ENCODE assay signal across 27 cellular contexts in the genomic region with DNA sequence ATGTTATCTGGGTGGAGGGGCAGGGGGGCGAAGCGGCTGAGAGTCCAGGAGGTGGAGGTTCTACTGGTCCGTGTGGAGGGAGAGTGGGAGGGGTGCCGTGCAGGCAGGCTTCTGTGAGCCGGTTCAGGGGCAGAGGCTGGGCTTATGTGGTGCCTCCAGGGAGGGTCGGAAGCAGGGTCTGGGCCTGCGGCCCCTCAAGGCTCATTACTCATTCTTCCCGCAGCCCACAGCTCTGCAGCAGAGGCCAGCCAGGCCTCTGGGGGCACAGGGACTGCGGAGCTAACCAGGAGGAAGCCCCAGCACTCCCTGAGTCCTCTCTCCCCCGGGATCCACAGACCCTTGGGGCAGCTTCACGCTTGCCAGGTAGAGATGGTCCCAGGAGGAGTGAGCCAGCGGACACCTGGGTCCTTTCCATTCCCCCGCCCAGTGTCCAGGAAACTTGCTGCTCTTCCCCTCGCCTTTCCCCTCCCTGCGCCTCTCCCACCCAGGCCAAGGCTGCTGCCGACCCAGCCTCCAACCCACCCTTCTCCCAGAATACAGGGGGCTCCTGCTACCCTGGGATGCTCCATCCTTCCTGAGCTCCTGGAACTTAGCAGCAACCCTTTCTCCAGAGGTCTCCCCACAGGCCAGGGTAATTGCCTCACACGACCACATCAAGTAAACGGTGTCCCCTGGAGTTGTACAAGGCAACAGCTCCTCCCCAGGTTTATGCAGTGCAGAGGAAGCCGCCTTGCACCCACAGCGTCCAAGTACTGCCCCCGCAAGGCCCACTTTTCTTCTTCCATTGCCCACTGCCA.
DNase-seq lines count a peak whose midpoint lies in the region; ATAC-seq and TF ChIP-seq lines count a peak whose summit lies in the region.
"Had no signal": no experiment of that assay in that cellular context is flagged by ENCODE, and none has a peak within 500 bp of the region (broad histone marks: within the 10 kb centered on the region; RNA-seq: fewer than 3 reads in every experiment).

No MANE protein-coding gene starts in this region.

- no peak overlapping the region for H3K27ac Mint-ChIP-seq in stimulated activated naive B cell treated with anti-CD40 and anti-IgM and Interleukin-4, amounts not matched to agents 10 μg/mL and 1 μg/mL and 100 μg/mL, for 72 hours
- H3K27ac Mint-ChIP-seq: activated CD4-positive, alpha-beta T cell treated with anti-CD3 and anti-CD28 coated beads for 36 hours; activated naive CD8-positive, alpha-beta T cell; stimulated activated naive CD8-positive, alpha-beta T cell treated with anti-CD3 and anti-CD28 coated beads, Interleukin-15, Interleukin-2, amounts not matched to agents 100 ng/mL and 50 ng/mL, for 24 hours had no signal

- peak; percentile 23; the same call in 2 of the 3 replicates for ATAC-seq in SK-N-SH treated with all-trans-retinoic acid at 6 μM for 48 hours
- ATAC-seq in stimulated activated naive B cell treated with anti-CD40 and anti-IgM and Interleukin-4, amounts not matched to agents 10 μg/mL and 1 μg/mL and 100 μg/mL, for 72 hours (replicated peaks) = peak; percentile 24 to 28
- ATAC-seq in GM21786 (IDR thresholded peaks at IDR 0.05; ENCODE audit: unreplicated experiment) = no peak
- ATAC-seq: activated CD4-positive, alpha-beta T cell treated with anti-CD3 and anti-CD28 coated beads for 36 hours; gastrocnemius medialis; left colon; Panc1 had no signal

- H3K9me3 Mint-ChIP-seq in stimulated activated naive B cell treated with anti-CD40 and anti-IgM and Interleukin-4, amounts not matched to agents 10 μg/mL and 1 μg/mL and 100 μg/mL, for 72 hours = no peaks in the 10 kb centered on the region
- H3K9me3 Mint-ChIP-seq: neural crest cell; stimulated activated naive CD8-positive, alpha-beta T cell treated with anti-CD3 and anti-CD28 coated beads, Interleukin-15, Interleukin-2, amounts not matched to agents 100 ng/mL and 50 ng/mL, for 24 hours had no signal

- H3K4me1 Mint-ChIP-seq in stimulated activated naive B cell treated with anti-CD40 and anti-IgM and Interleukin-4, amounts not matched to agents 10 μg/mL and 1 μg/mL and 100 μg/mL, for 72 hours = peaks cover 26 to 28% of the 10 kb centered on the region in 2 donors

- peaks cover 0 to 2% of the 10 kb centered on the region in 2 donors for H3K36me3 Mint-ChIP-seq in stimulated activated naive B cell treated with anti-CD40 and anti-IgM and Interleukin-4, amounts not matched to agents 10 μg/mL and 1 μg/mL and 100 μg/mL, for 72 hours
- H3K36me3 Mint-ChIP-seq: activated naive CD8-positive, alpha-beta T cell had no signal

- H3K27me3 Mint-ChIP-seq in stimulated activated naive B cell treated with anti-CD40 and anti-IgM and Interleukin-4, amounts not matched to agents 10 μg/mL and 1 μg/mL and 100 μg/mL, for 72 hours = peaks cover 70 to 72% of the 10 kb centered on the region in 2 donors

- no peak overlapping the region for H3K4me3 Mint-ChIP-seq in stimulated activated naive B cell treated with anti-CD40 and anti-IgM and Interleukin-4, amounts not matched to agents 10 μg/mL and 1 μg/mL and 100 μg/mL, for 72 hours
- H3K4me3 Mint-ChIP-seq: activated CD4-positive, alpha-beta T cell treated with anti-CD3 and anti-CD28 coated beads for 36 hours; activated naive CD8-positive, alpha-beta T cell; neural crest cell; stimulated activated naive CD8-positive, alpha-beta T cell treated with anti-CD3 and anti-CD28 coated beads, Interleukin-15, Interleukin-2, amounts not matched to agents 100 ng/mL and 50 ng/mL, for 24 hours had no signal

- peak; percentile 9 for DNase-seq in ELR (ENCODE audit: low read depth)
- DNase-seq in islet precursor cell = peak; percentile 72
- DNase-seq in stimulated activated naive B cell treated with anti-CD40 and anti-IgM and Interleukin-4, amounts not matched to agents 10 μg/mL and 1 μg/mL and 100 μg/mL, for 72 hours = no peak
- DNase-seq in NOMO-1 (lab: John Stamatoyannopoulos, UW; ENCODE audit: unreplicated experiment in 2 of 2) = no peak
- DNase-seq in NAMALWA (ENCODE audit: low spot score) = no peak
- DNase-seq: activated CD4-positive, alpha-beta T cell treated with anti-CD3 and anti-CD28 coated beads for 36 hours; anterior cingulate cortex; C1 segment of cervical spinal cord; Caco-2; gastrocnemius medialis; KG1; left colon; mammary epithelial cell; MG63; NCI-H1417 treated with DMSO at 0.1 percent for 48 hours; NCI-H2081; NCI-H524 treated with DMSO at 0.1 percent for 48 hours; SHP77; stimulated activated CD4-positive, alpha-beta T cell treated with anti-CD3 and anti-CD28 coated beads, Interleukin-1b, Interleukin-23, amount 100 ng/mL, for 48 hours; SW 1271; uterus had no signal

TF ChIP-seq in SK-N-SH treated with all-trans-retinoic acid at 6 μM for 48 hours, 23 proteins besides CTCF, POLR2A, EP300 and RAD21:
- TF ChIP-seq ZFP30 (CRISPR knock-in tag; IDR thresholded peaks at IDR 0.05) = no peak
- no peak for TF ChIP-seq ZNF8 (CRISPR knock-in tag; IDR thresholded peaks at IDR 0.05)
- TF ChIP-seq ZNF565 (CRISPR knock-in tag; conservative IDR thresholded peaks at IDR 0.05; ENCODE audit: low read depth) = no peak
- TF ChIP-seq, protein P1, sequence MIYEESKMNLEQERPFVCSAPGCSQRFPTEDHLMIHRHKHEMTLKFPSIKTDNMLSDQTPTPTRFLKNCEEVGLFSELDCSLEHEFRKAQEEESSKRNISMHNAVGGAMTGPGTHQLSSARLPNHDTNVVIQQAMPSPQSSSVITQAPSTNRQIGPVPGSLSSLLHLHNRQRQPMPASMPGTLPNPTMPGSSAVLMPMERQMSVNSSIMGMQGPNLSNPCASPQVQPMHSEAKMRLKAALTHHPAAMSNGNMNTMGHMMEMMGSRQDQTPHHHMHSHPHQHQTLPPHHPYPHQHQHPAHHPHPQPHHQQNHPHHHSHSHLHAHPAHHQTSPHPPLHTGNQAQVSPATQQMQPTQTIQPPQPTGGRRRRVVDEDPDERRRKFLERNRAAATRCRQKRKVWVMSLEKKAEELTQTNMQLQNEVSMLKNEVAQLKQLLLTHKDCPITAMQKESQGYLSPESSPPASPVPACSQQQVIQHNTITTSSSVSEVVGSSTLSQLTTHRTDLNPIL (CRISPR knock-in tag; IDR thresholded peaks at IDR 0.05; ENCODE audit: low read depth) = no peak
- no peak for TF ChIP-seq SNAI2 (CRISPR knock-in tag; IDR thresholded peaks at IDR 0.05)
- no peak for TF ChIP-seq CSDC2 (CRISPR knock-in tag; IDR thresholded peaks at IDR 0.05)
- TF ChIP-seq TCF4 (CRISPR knock-in tag; IDR thresholded peaks at IDR 0.05; ENCODE audit: borderline replicate concordance) = no peak
- no peak for TF ChIP-seq ARNTL (CRISPR knock-in tag; IDR thresholded peaks at IDR 0.05; ENCODE audit: borderline replicate concordance, low read depth)

Comparison
In these comparisons a context has a peak if more than half of its experiments do, and no peak if none do; other contexts are left out.
1. DNase-seq: peak in ELR (single experiment) and islet precursor cell (single experiment); none in stimulated activated naive B cell treated with anti-CD40 and anti-IgM and Interleukin-4, amounts not matched to agents 10 μg/mL and 1 μg/mL and 100 μg/mL, for 72 hours (single experiment), NOMO-1 (0 of 2) and NAMALWA (single experiment).